23 cellular contexts compared by ENCODE assay signal in genomic region chr11:23924226-23924625, GRCh38.
"Had no signal": no experiment of that assay in that cellular context is flagged by ENCODE, and none has a peak within 500 bp of the region (broad histone marks: within the 10 kb centered on the region; RNA-seq: fewer than 3 reads in every experiment).

No MANE protein-coding gene starts in this region.

- H3K4me1 Mint-ChIP-seq: activated B cell treated with CpG ODN at 0.5 μM for 24 hours; activated CD4-positive, alpha-beta T cell treated with anti-CD3 and anti-CD28 coated beads, Interleukin-2, amount 10 ng/mL, durations not matched to agents 7 days and 5 days; activated naive CD8-positive, alpha-beta T cell treated with anti-CD3 and anti-CD28 coated beads, Interleukin-2, amount 50 U/mL, for 24 hours; T-helper 17 cell had no signal

- H3K27ac Mint-ChIP-seq: activated B cell treated with CpG ODN at 0.5 μM for 24 hours; activated CD4-positive, alpha-beta memory T cell treated with anti-CD3 and anti-CD28 coated beads for 36 hours; activated CD4-positive, alpha-beta T cell treated with anti-CD3 and anti-CD28 coated beads, Interleukin-2, amount 10 ng/mL, durations not matched to agents 7 days and 5 days; activated naive CD4-positive, alpha-beta T cell treated with anti-CD3 and anti-CD28 coated beads, Interleukin-2, amount 50 U/mL, for 72 hours; activated naive CD8-positive, alpha-beta T cell treated with anti-CD3 and anti-CD28 coated beads, Interleukin-2, amount 50 U/mL, for 24 hours; T-helper 17 cell had no signal

- H3K4me3 ChIP-seq: ascending aorta, body of pancreas had no signal

- H3K27me3 ChIP-seq: ascending aorta, body of pancreas had no signal

- H3K27ac ChIP-seq: ascending aorta, body of pancreas had no signal

- H3K4me3 Mint-ChIP-seq: activated B cell treated with CpG ODN at 0.5 μM for 24 hours; activated CD4-positive, alpha-beta memory T cell treated with anti-CD3 and anti-CD28 coated beads for 36 hours; activated CD4-positive, alpha-beta T cell treated with anti-CD3 and anti-CD28 coated beads, Interleukin-2, amount 10 ng/mL, durations not matched to agents 7 days and 5 days; activated naive CD8-positive, alpha-beta T cell treated with anti-CD3 and anti-CD28 coated beads, Interleukin-2, amount 50 U/mL, for 24 hours; activated T-cell treated with anti-CD3 and anti-CD28 coated beads, Interleukin-2, amount 50 U/mL, for 4 hours; T-helper 17 cell had no signal

- H3K27me3 Mint-ChIP-seq: activated B cell treated with CpG ODN at 0.5 μM for 24 hours; activated CD4-positive, alpha-beta memory T cell treated with anti-CD3 and anti-CD28 coated beads for 36 hours; activated CD4-positive, alpha-beta T cell treated with anti-CD3 and anti-CD28 coated beads, Interleukin-2, amount 10 ng/mL, durations not matched to agents 7 days and 5 days; activated naive CD8-positive, alpha-beta T cell treated with anti-CD3 and anti-CD28 coated beads, Interleukin-2, amount 50 U/mL, for 24 hours; T-helper 17 cell had no signal

- H3K4me1 ChIP-seq: ascending aorta, body of pancreas had no signal

- ATAC-seq: activated naive CD4-positive, alpha-beta T cell treated with anti-CD3 and anti-CD28 coated beads, Interleukin-2, amount 50 U/mL, for 72 hours; activated naive CD8-positive, alpha-beta T cell treated with anti-CD3 and anti-CD28 coated beads, Interleukin-2, amount 50 U/mL, for 24 hours; activated T-cell treated with anti-CD3 and anti-CD28 coated beads, Interleukin-2, amount 50 U/mL, for 4 hours; body of pancreas; T-helper 17 cell had no signal

- H3K9me3 Mint-ChIP-seq: activated B cell treated with CpG ODN at 0.5 μM for 24 hours had no signal

- H3K36me3 Mint-ChIP-seq: activated CD4-positive, alpha-beta memory T cell treated with anti-CD3 and anti-CD28 coated beads for 36 hours; activated naive CD4-positive, alpha-beta T cell treated with anti-CD3 and anti-CD28 coated beads, Interleukin-2, amount 50 U/mL, for 72 hours had no signal

- H3K36me3 ChIP-seq: ascending aorta had no signal

- DNase-seq: activated B cell treated with CpG ODN at 0.5 μM for 24 hours; activated CD4-positive, alpha-beta memory T cell treated with anti-CD3 and anti-CD28 coated beads for 36 hours; activated CD4-positive, alpha-beta T cell treated with anti-CD3 and anti-CD28 coated beads, Interleukin-2, amount 10 ng/mL, durations not matched to agents 7 days and 5 days; activated CD8-positive, alpha-beta memory T cell treated with anti-CD3 and anti-CD28 coated beads for 24 hours; activated effector memory CD4-positive, alpha-beta T cell treated with anti-CD3 and anti-CD28 coated beads, Interleukin-2, amount 50 U/mL, for 16 hours; activated naive CD4-positive, alpha-beta T cell treated with Interleukin-2 at 50 U/mL for 16 hours; activated naive CD8-positive, alpha-beta T cell treated with anti-CD3 and anti-CD28 coated beads, Interleukin-2, amount 50 U/mL, for 24 hours; activated T-cell treated with anti-CD3 and anti-CD28 coated beads, Interleukin-2, amount 50 U/mL, for 4 hours; amniotic stem cell; body of pancreas; central memory CD4-positive, alpha-beta T cell; Kasumi-1; KBM-7; NCI-H1092; NCI-H1417; NCI-H1930; NCI-H2171; NCI-H226; SHP77; T-helper 17 cell; T-helper 9 cell had no signal

- H3K9me3 ChIP-seq: ascending aorta, body of pancreas had no signal
